Comparison of ENCODE assay signal across 17 cellular contexts in the genomic region with DNA sequence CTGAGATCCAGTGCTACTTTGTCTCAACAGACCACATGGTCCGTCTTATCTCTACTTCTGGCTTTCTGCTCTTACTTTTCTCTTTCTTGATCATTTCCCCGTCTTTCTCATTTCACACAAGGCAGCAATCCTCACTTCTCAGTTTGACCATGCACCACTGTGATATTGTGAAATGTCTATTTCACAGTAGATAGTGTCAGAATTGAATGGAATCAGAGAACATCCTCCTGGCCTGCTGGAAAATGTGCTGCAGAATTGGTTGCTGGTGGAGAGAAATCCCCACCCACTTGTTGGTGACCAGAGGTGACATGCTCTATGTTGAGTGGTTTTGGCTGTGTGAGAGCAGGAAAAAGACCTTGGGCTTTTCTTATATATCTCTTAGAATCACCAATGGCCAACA. TPM values are rescaled to one million over a fixed set of nuclear protein-coding genes. Genes with fewer than 3 reads are reported as not detected.
DNase-seq lines count a peak whose midpoint lies in the region; ATAC-seq, FAIRE-seq and TF ChIP-seq lines count a peak whose summit lies in the region.
"Had no signal": no experiment of that assay in that cellular context is flagged by ENCODE, and none has a peak within 500 bp of the region (broad histone marks: within the 10 kb centered on the region; RNA-seq: fewer than 3 reads in every experiment).

No MANE protein-coding gene starts in this region.

- H3K36me3 ChIP-seq in GM12878 (ENCODE audit: control insufficient read depth in 2 of 2, insufficient read depth in 2 of 2, low read length in 1 of 2) (no peaks in the 10 kb centered on the region), thyroid gland (no peaks in the 10 kb centered on the region)
- H3K36me3 ChIP-seq: Peyer's patch, right lobe of liver, suprapubic skin had no signal

- FAIRE-seq in GM12891 (lab: Jason Lieb, UNC) (no peak), GM12878 (lab: Jason Lieb, UNC) (no peak)

- H3K4me1 ChIP-seq in GM12878 (ENCODE audit: control insufficient read depth, insufficient read depth, low read length) = 0 out of 2 replicates have a peak, but pooled peaks cover 4% of the 10 kb centered on the region
- H3K4me1 ChIP-seq in thyroid gland = no peaks in the 10 kb centered on the region
- H3K4me1 ChIP-seq: Caco-2, Peyer's patch, right lobe of liver, suprapubic skin had no signal

- H3K27me3 ChIP-seq in GM12878 (replicated peaks in 1 of 2; ENCODE audit: control insufficient read depth in 2 of 2, insufficient read depth in 2 of 2, low read length in 1 of 2) (no peaks in the 10 kb centered on the region), thyroid gland (no peaks in the 10 kb centered on the region)
- H3K27me3 ChIP-seq: Peyer's patch, right lobe of liver had no signal

- POLR2A ChIA-PET in GM12878 (lab: Charles Lee) = interaction anchor here (0.6 to 1.1 kb wide), 3 partner anchors 18 to 75 kb away, joined by 3 to 4 read pairs (median 3); no protein-coding TSS in a partner anchor

- intact Hi-C loops in GM12878 (cut with micrococcal nuclease; ENCODE audit: unreplicated experiment) = no loop called here
- intact Hi-C loops in thyroid gland (cut with DNase I) = no loop called here

- no peaks in the 10 kb centered on the region for H3K79me2 ChIP-seq in GM12878 (ENCODE audit: control insufficient read depth, insufficient read depth, low read length)

- no peak for TF ChIP-seq EP300 in GM12878 (IDR thresholded peaks at IDR 0.05; ENCODE audit: borderline replicate concordance in 1 of 2, control insufficient read depth in 1 of 2, low read depth in 2 of 2, low read length in 2 of 2)

- SMC1A ChIA-PET in GM12878 (lab: Charles Lee; ENCODE audit: uncharacterized antibody, unreplicated experiment) = interaction anchor here (0.9 to 1.6 kb wide), 2 partner anchors 14 to 16 kb away, joined by 3 to 4 read pairs; no protein-coding TSS in a partner anchor

- ATAC-seq in GM21717 (IDR thresholded peaks at IDR 0.05; ENCODE audit: unreplicated experiment) (peak; percentile 54), HG03565 (IDR thresholded peaks at IDR 0.05; ENCODE audit: unreplicated experiment) (peak; percentile 33), GM12878 (peak; percentile 53)
- ATAC-seq: right lobe of liver had no signal

- H3K4me2 ChIP-seq in GM12878 (ENCODE audit: control insufficient read depth, insufficient read depth) = peak overlapping the region; percentile 45

- no TSS peak for BruUV-seq in GM12878 (replicated peaks; lab: Mats Ljungman, UMichigan)

- no peak for TF ChIP-seq RAD21 in GM12878 (IDR thresholded peaks at IDR 0.05; ENCODE audit: insufficient read depth, low read depth, low read length)

- WGBS in GM12878 (ENCODE audit: insufficient coverage, insufficient replicate concordance, low lambda C conversion rate, missing lambda C conversion rate) = 0% methylated on average over 2 of the region's 2 CpGs
- 72 to 76% methylated on average over 2 of the region's 2 CpGs for WGBS in thyroid gland, 2 donors

- H3K4me3 ChIP-seq in GM12878 (0 out of 2 replicates have a peak overlapping the region, but pooled peaks have one; percentile 9), thyroid gland (replicated peaks in 1 of 3) (no peak overlapping the region)
- H3K4me3 ChIP-seq: Peyer's patch, right lobe of liver, suprapubic skin had no signal

- H2AFZ ChIP-seq in GM12878 (ENCODE audit: control insufficient read depth, low read depth, low read length) = peak overlapping the region; percentile 3; the same call in 1 of the 2 replicates

- H3K9me3 ChIP-seq in GM12878 (replicated peaks; ENCODE audit: control insufficient read depth, insufficient read depth, low read length) = no peaks in the 10 kb centered on the region
- H3K9me3 ChIP-seq in thyroid gland = no peaks in the 10 kb centered on the region
- H3K9me3 ChIP-seq: Caco-2, Peyer's patch, right lobe of liver, suprapubic skin had no signal

- H3K27ac ChIP-seq in GM12878 (ENCODE audit: control insufficient read depth, insufficient read depth) (peak overlapping the region; percentile 39; the same call in 1 of the 2 replicates), thyroid gland (no peak overlapping the region)
- H3K27ac ChIP-seq: Peyer's patch, right lobe of liver, suprapubic skin had no signal

- TF ChIP-seq CTCF in GM12878 (IDR thresholded peaks at IDR 0.05 in 2 of 3, conservative IDR thresholded peaks at IDR 0.05 in 1 of 3; ENCODE audit: control insufficient read depth in 2 of 3, extremely low read depth in 1 of 3, insufficient read depth in 1 of 3, low read depth in 3 of 3, low read length in 3 of 3) (no peak), thyroid gland (IDR thresholded peaks at IDR 0.05) (no peak)

- in situ Hi-C loops in GM12878 (cut with MboI) = no loop called here

- no peak for DNase-seq in GM12891 (ENCODE audit: insufficient read length, low spot score)
- no peak for DNase-seq in GM12878 (ENCODE audit: low read depth, low spot score)
- DNase-seq in NCI-H69 (lab: John Stamatoyannopoulos, UW) = no peak
- DNase-seq in NCI-H1105 treated with DMSO at 0.1 percent for 48 hours (lab: John Stamatoyannopoulos, UW) = no peak
- no peak for DNase-seq in thyroid gland
- no peak for DNase-seq in activated CD4-positive, alpha-beta T cell treated with anti-CD3 and anti-CD28 coated beads, Interleukin-2, amount 50 U/mL, for 1 hour
- DNase-seq: activated CD4-positive, alpha-beta memory T cell treated with anti-CD3 and anti-CD28 coated beads, Interleukin-2, amount 10 ng/mL, durations not matched to agents 7 days and 5 days; amniotic stem cell; Caco-2; midbrain; NCI-H2029 treated with DMSO at 0.1 percent for 48 hours; NCI-H526; Peyer's patch; right lobe of liver had no signal

- H4K20me1 ChIP-seq in GM12878 (ENCODE audit: control insufficient read depth, insufficient read depth) = no peaks in the 10 kb centered on the region

- CTCF ChIA-PET in GM12878 (lab: Yijun Ruan, JAX) = interaction anchor here (1.4 to 2.5 kb wide), 2 partner anchors 23 to 26 kb away, joined by 3 to 10 read pairs; no protein-coding TSS in a partner anchor

- TF ChIP-seq POLR2A in GM12891 (IDR thresholded peaks at IDR 0.05; ENCODE audit: low read depth, low read length) (no peak), GM12878 (IDR thresholded peaks at IDR 0.05; ENCODE audit: low read depth, low read length) (no peak), thyroid gland (IDR thresholded peaks at IDR 0.05) (no peak)

- RAD21 ChIA-PET in GM12878 (lab: Charles Lee; ENCODE audit: unreplicated experiment) = interaction anchor here (1.0 to 1.2 kb wide), 4 partner anchors 14 to 926 kb away, joined by 3 to 4 read pairs (median 3); partner anchors contain the start of gene RCN1

- H3K9ac ChIP-seq in GM12878 (ENCODE audit: control insufficient read depth, insufficient read depth, low read length) = no peak overlapping the region

TF ChIP-seq in GM12891, 5 proteins besides CTCF, POLR2A, EP300 and RAD21:
- no peak for TF ChIP-seq POLR2AphosphoS5 (IDR thresholded peaks at IDR 0.05; ENCODE audit: low read depth, low read length)
- TF ChIP-seq SPI1 (IDR thresholded peaks at IDR 0.05; ENCODE audit: low read depth, low read length) = 0 out of 2 replicates have a peak, but pooled peaks have one; percentile 2

TF ChIP-seq in GM12878, 131 proteins besides CTCF, POLR2A, EP300 and RAD21:
- 0 out of 2 replicates have a peak, but pooled peaks have one; percentile 29 for TF ChIP-seq RUNX3 (IDR thresholded peaks at IDR 0.05; ENCODE audit: low read length)
- TF ChIP-seq BRCA1 (IDR thresholded peaks at IDR 0.05; ENCODE audit: low read depth, low read length) = no peak
- TF ChIP-seq NFIC (IDR thresholded peaks at IDR 0.05; ENCODE audit: low read depth, low read length) = 0 out of 2 replicates have a peak, but pooled peaks have one; percentile 0
- TF ChIP-seq YY1 (IDR thresholded peaks at IDR 0.05; ENCODE audit: low read depth, low read length) = no peak

RNA-seq across cellular contexts. Expression of gene RCN1, which starts 57.8 kb away (rescaled TPM):
- 43.0 TPM for polyA plus RNA-seq in GM12891 (2012; ENCODE audit: low read depth, missing spikeins)
- 72.5 and 78.0 TPM in 2 replicates for total RNA-seq in GM12878 (2013; cell fraction: nucleolus; rRNA removed)
- total RNA-seq in GM12878 (2014; rRNA removed) (50.2 and 54.7 TPM in 2 replicates), GM12878 (2014; rRNA removed; fragmentation: Illumina TruSeq; extraction: Trizol) (61.1 and 61.5 TPM in 2 replicates), GM12878 (2021) (51.2 and 52.8 TPM in 2 replicates), thyroid gland (100 to 1,000 TPM in 1 of 4 donors, 10 to 100 TPM in 3; 52.0 to 101 (median 75.7) TPM)
- polyA plus RNA-seq in GM12878 (2011; ENCODE audit: low read depth) = 35.9 TPM
- polyA plus RNA-seq in GM12878 (2011; rRNA removed) (73.1 and 103 TPM in 2 replicates), GM12878 (2014; fragmentation: Illumina TruSeq; extraction: Trizol) (62.5 and 86.8 TPM in 2 replicates), GM12878 (2014; fragmentation: Nextera tagmentation; extraction: Ambion mirVana) (10 to 100 TPM; 17.6 to 37.4 TPM), GM12878 (2014; rRNA removed) (44.1 and 49.5 TPM in 2 replicates), GM12878 (2016; fragmentation: Nextera tagmentation; extraction: Ambion mirVana) (10 to 100 TPM; 70.9 to 76.7 TPM)
- polyA plus RNA-seq in GM12878 (2011; cell fraction: cytosol; rRNA removed) = 25.5 and 27.0 TPM in 2 replicates
- 42.9 and 49.0 TPM in 2 replicates for polyA plus RNA-seq in GM12878 (2011; cell fraction: nucleus; rRNA removed)
- polyA plus RNA-seq in GM12878 (2012) = 50.1 and 52.4 TPM in 2 replicates
- polyA minus RNA-seq in GM12878 (2011; rRNA and poly(A)+ RNA removed) = 24.5 and 33.3 TPM in 2 replicates
- 19.1 and 21.6 TPM in 2 replicates for polyA minus RNA-seq in GM12878 (2011; cell fraction: cytosol; rRNA and poly(A)+ RNA removed)
- polyA minus RNA-seq in GM12878 (2011; cell fraction: nucleus; rRNA and poly(A)+ RNA removed) = 18.5 and 26.6 TPM in 2 replicates
